10 cellular contexts compared by ENCODE assay signal in the genomic region with DNA sequence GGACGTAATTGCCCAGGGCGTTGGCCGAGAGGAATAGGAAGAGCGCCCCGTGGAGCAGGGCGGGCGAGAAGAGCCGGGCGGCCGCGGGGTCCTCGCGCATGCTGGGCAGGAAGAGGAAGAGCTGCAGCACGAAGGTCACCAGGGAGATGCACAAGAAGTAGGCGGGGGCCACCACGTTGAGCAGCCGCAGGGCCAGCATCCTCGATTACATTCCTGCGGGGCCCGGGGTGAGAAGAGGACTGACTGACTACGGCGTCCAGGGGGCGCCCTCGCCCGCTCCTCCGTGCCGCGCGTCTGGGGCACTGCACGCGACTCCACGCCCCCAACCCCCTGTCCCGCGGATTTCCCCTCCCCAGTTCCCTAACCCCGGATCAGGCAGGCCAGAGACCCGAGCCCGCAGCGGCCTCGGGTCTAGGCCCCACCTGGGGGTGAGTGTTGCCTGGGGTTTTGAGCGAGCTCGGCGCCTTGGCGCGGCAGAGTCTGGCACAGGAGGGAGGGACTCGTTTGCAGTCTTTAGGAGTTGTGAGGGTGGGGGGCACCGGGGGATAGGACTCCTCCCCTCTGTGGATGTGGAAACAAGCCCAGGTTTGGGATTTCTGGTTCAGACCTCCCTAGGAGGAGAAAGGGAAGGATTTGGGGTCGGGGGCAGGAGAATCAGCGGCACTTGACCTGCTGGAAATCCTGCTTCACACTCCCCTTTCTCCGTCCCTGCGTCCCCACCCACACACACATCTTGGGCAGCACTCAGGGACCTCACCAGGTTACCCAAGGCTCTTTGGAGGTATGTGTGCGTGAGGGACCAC. TPM values are rescaled to one million over a fixed set of nuclear protein-coding genes. Genes with fewer than 3 reads are reported as not detected.
DNase-seq lines count a peak whose midpoint lies in the region; ATAC-seq and TF ChIP-seq lines count a peak whose summit lies in the region.
"Had no signal": no experiment of that assay in that cellular context is flagged by ENCODE, and none has a peak within 500 bp of the region (broad histone marks: within the 10 kb centered on the region; RNA-seq: fewer than 3 reads in every experiment).

No MANE protein-coding gene starts in this region.

- peak overlapping the region in 1 of 7 donors; percentile 13 for H3K27ac Mint-ChIP-seq in CD14-positive monocyte
- no peak overlapping the region for H3K27ac Mint-ChIP-seq in activated naive CD8-positive, alpha-beta T cell treated with anti-CD3 and anti-CD28 coated beads, Interleukin-2, amount 10 ng/mL, durations not matched to agents 7 days and 5 days

- DNase-seq in CD14-positive monocyte (ENCODE audit: low spot score) = no peak
- peak; percentile 97 for DNase-seq in H7
- DNase-seq in OCI-LY7 (ENCODE audit: low spot score) = peak; percentile 43
- DNase-seq in activated naive CD8-positive, alpha-beta T cell treated with anti-CD3 and anti-CD28 coated beads, Interleukin-2, amount 10 ng/mL, durations not matched to agents 7 days and 5 days = peak; percentile 69
- peak; percentile 86 for DNase-seq in iPS-NIHi7 (ENCODE audit: extremely low spot score)
- peak; percentile 20 to 54 (median 35) for DNase-seq in stimulated activated CD4-positive, alpha-beta T cell treated with anti-CD3 and anti-CD28 coated beads, TNF-alpha, amount 100 ng/mL, for 48 hours (ENCODE audit: low read depth in 3 of 3)
- no peak for DNase-seq in occipital lobe (lab: John Stamatoyannopoulos, UW)

- H3K36me3 ChIP-seq in H7 (replicated peaks; ENCODE audit: control insufficient read depth, insufficient read depth, low read length) (peaks cover 20% of the 10 kb centered on the region), OCI-LY7 (ENCODE audit: insufficient read depth, low read length) (no peaks in the 10 kb centered on the region)

- H2AFZ ChIP-seq in OCI-LY7 (ENCODE audit: low read length) = peak overlapping the region; percentile 49; the same call in 1 of the 2 replicates

- peak overlapping the region; percentile 81 for H3K4me3 ChIP-seq in H7 (ENCODE audit: insufficient read depth, low read depth, low read length)
- peak overlapping the region; percentile 40 for H3K4me3 ChIP-seq in OCI-LY7 (ENCODE audit: low read depth, low read length, poor library complexity, severe bottlenecking)

- peak overlapping the region; percentile 59 for H3K4me2 ChIP-seq in OCI-LY7 (ENCODE audit: low read length)
- H3K4me2 ChIP-seq: KMS-11 had no signal

- no peak overlapping the region for H3K27ac ChIP-seq in OCI-LY7 (ENCODE audit: low read depth, low read length, poor library complexity, severe bottlenecking)
- H3K27ac ChIP-seq: KMS-11 had no signal

- CTCF ChIA-PET in OCI-LY7 (lab: Charles Lee; ENCODE audit: unreplicated experiment) = no interaction called here

- H3K27me3 Mint-ChIP-seq in CD14-positive monocyte (ENCODE audit: low read depth in 3 of 3) = peaks cover 63 to 82% (median 72%) of the 10 kb centered on the region in 3 donors
- H3K27me3 Mint-ChIP-seq in activated naive CD8-positive, alpha-beta T cell treated with anti-CD3 and anti-CD28 coated beads, Interleukin-2, amount 10 ng/mL, durations not matched to agents 7 days and 5 days = peaks cover 79% of the 10 kb centered on the region

- no peaks in the 10 kb centered on the region; the same call in 1 of the 2 replicates for H4K20me1 ChIP-seq in OCI-LY7 (ENCODE audit: insufficient read depth, low read length)

- H3K27me3 ChIP-seq in H7 (ENCODE audit: control insufficient read depth, insufficient read depth, low read length) = peaks cover 7% of the 10 kb centered on the region

- H3K4me3 Mint-ChIP-seq in CD14-positive monocyte = peak overlapping the region in 1 of 2 donors; percentile 78
- H3K4me3 Mint-ChIP-seq in activated naive CD8-positive, alpha-beta T cell treated with anti-CD3 and anti-CD28 coated beads, Interleukin-2, amount 10 ng/mL, durations not matched to agents 7 days and 5 days = peak overlapping the region; percentile 53

- peaks cover 15% of the 10 kb centered on the region for H3K4me1 Mint-ChIP-seq in CD14-positive monocyte
- peaks cover 13% of the 10 kb centered on the region for H3K4me1 Mint-ChIP-seq in activated naive CD8-positive, alpha-beta T cell treated with anti-CD3 and anti-CD28 coated beads, Interleukin-2, amount 10 ng/mL, durations not matched to agents 7 days and 5 days

- intact Hi-C loops in CD14-positive monocyte (cut with micrococcal nuclease) = no loop called here
- intact Hi-C loops in OCI-LY7 (cut with micrococcal nuclease; ENCODE audit: unreplicated experiment) = no loop called here

- POLR2A ChIA-PET in OCI-LY7 (lab: Charles Lee) = no interaction called here
- POLR2A ChIA-PET in activated naive CD8-positive, alpha-beta T cell treated with anti-CD3 and anti-CD28 coated beads, Interleukin-2, amount 10 ng/mL, durations not matched to agents 7 days and 5 days (lab: Charles Lee) = no interaction called here

- peaks cover 0 to 1% of the 10 kb centered on the region in 2 donors for H3K36me3 Mint-ChIP-seq in CD14-positive monocyte
- H3K36me3 Mint-ChIP-seq in activated naive CD8-positive, alpha-beta T cell treated with anti-CD3 and anti-CD28 coated beads, Interleukin-2, amount 10 ng/mL, durations not matched to agents 7 days and 5 days = no peaks in the 10 kb centered on the region

- peaks cover 0 to 11% (median 6%) of the 10 kb centered on the region in 7 donors for H3K9me3 Mint-ChIP-seq in CD14-positive monocyte
- no peaks in the 10 kb centered on the region for H3K9me3 Mint-ChIP-seq in activated naive CD8-positive, alpha-beta T cell treated with anti-CD3 and anti-CD28 coated beads, Interleukin-2, amount 10 ng/mL, durations not matched to agents 7 days and 5 days

- H3K79me2 ChIP-seq in OCI-LY7 (ENCODE audit: insufficient read depth, low read depth, low read length) = no peaks in the 10 kb centered on the region

- TF ChIP-seq CTCF in CD14-positive monocyte (IDR thresholded peaks at IDR 0.05) = peak; percentile 34
- TF ChIP-seq CTCF in OCI-LY7 (conservative IDR thresholded peaks at IDR 0.05; ENCODE audit: low read length) = peak; percentile 78

- no peaks in the 10 kb centered on the region for H3K9me2 ChIP-seq in OCI-LY7 (ENCODE audit: insufficient read depth, low read length)

- no peaks in the 10 kb centered on the region for H3K9me3 ChIP-seq in OCI-LY7 (ENCODE audit: low read length)

- no peaks in the 10 kb centered on the region for H3K4me1 ChIP-seq in OCI-LY7 (ENCODE audit: insufficient read depth, low read length, poor library complexity, severe bottlenecking)

- no TSS peak for BruUV-seq in OCI-LY7 (replicated peaks; lab: Mats Ljungman, UMichigan)

- peak; percentile 83 for ATAC-seq in activated naive CD8-positive, alpha-beta T cell treated with anti-CD3 and anti-CD28 coated beads, Interleukin-2, amount 10 ng/mL, durations not matched to agents 7 days and 5 days (ENCODE audit: low read depth)
- ATAC-seq in HG02973 (IDR thresholded peaks at IDR 0.05; ENCODE audit: unreplicated experiment) = no peak

RNA-seq across cellular contexts. Expression of a gene that starts 1.9 kb away (rescaled TPM):
- polyA plus RNA-seq in CD14-positive monocyte = not detected
- total RNA-seq in H7 (2014; rRNA removed; shearing (Covaris generic)) = 8.9 and 11.6 TPM in 2 replicates
- not detected in 2 replicates for total RNA-seq in OCI-LY7 (2014; rRNA removed; shearing (Covaris generic))
- total RNA-seq in OCI-LY7 (2022) = not detected in 2 replicates
- total RNA-seq in activated naive CD8-positive, alpha-beta T cell treated with anti-CD3 and anti-CD28 coated beads, Interleukin-2, amount 10 ng/mL, durations not matched to agents 7 days and 5 days = not detected
- total RNA-seq in occipital lobe = 12.0 TPM
- total RNA-seq: right cardiac atrium had no signal
- polyA plus RNA-seq: right cardiac atrium had no signal

RNA-seq across cellular contexts. Expression of a gene that starts 41.7 kb away (rescaled TPM):
- 10 to 100 TPM in 1 of 2 donors, 1 to 10 TPM in 1; 4.4 to 11.2 TPM for polyA plus RNA-seq in CD14-positive monocyte
- total RNA-seq in H7 (2014; rRNA removed; shearing (Covaris generic)) = 18.7 and 22.3 TPM in 2 replicates
- 31.7 and 43.4 TPM in 2 replicates for total RNA-seq in OCI-LY7 (2014; rRNA removed; shearing (Covaris generic))
- total RNA-seq in OCI-LY7 (2022) (20.9 and 24.1 TPM in 2 replicates), occipital lobe (44.5 TPM)
- total RNA-seq in activated naive CD8-positive, alpha-beta T cell treated with anti-CD3 and anti-CD28 coated beads, Interleukin-2, amount 10 ng/mL, durations not matched to agents 7 days and 5 days = 10 to 100 TPM; 14.0 to 14.5 TPM

RNA-seq across cellular contexts. Expression of a gene that starts 41.9 kb away (rescaled TPM):
- polyA plus RNA-seq in CD14-positive monocyte = under 1 TPM in 1 of 2 donors, not detected in 1; 0.78 TPM
- total RNA-seq in H7 (2014; rRNA removed; shearing (Covaris generic)) = 2.1 and 2.2 TPM in 2 replicates
- 0.41 and 0.79 TPM in 2 replicates for total RNA-seq in OCI-LY7 (2014; rRNA removed; shearing (Covaris generic))
- total RNA-seq in OCI-LY7 (2022) (4.7 and 6.6 TPM in 2 replicates), occipital lobe (10.8 TPM)
- total RNA-seq in activated naive CD8-positive, alpha-beta T cell treated with anti-CD3 and anti-CD28 coated beads, Interleukin-2, amount 10 ng/mL, durations not matched to agents 7 days and 5 days = 1 to 10 TPM in 1 of 2 experiments, under 1 TPM in 1; 0.48 to 1.4 TPM

Comparison
In these comparisons a context has a peak if more than half of its experiments do, and no peak if none do; other contexts are left out.
1. DNase-seq: peak in H7 (single experiment), OCI-LY7 (single experiment), activated naive CD8-positive, alpha-beta T cell treated with anti-CD3 and anti-CD28 coated beads, Interleukin-2, amount 10 ng/mL, durations not matched to agents 7 days and 5 days (single experiment), iPS-NIHi7 (single experiment) and stimulated activated CD4-positive, alpha-beta T cell treated with anti-CD3 and anti-CD28 coated beads, TNF-alpha, amount 100 ng/mL, for 48 hours (3 of 3); none in CD14-positive monocyte (single experiment) and occipital lobe (single experiment).